1 cellular context compared by ENCODE assay signal in the genomic region with DNA sequence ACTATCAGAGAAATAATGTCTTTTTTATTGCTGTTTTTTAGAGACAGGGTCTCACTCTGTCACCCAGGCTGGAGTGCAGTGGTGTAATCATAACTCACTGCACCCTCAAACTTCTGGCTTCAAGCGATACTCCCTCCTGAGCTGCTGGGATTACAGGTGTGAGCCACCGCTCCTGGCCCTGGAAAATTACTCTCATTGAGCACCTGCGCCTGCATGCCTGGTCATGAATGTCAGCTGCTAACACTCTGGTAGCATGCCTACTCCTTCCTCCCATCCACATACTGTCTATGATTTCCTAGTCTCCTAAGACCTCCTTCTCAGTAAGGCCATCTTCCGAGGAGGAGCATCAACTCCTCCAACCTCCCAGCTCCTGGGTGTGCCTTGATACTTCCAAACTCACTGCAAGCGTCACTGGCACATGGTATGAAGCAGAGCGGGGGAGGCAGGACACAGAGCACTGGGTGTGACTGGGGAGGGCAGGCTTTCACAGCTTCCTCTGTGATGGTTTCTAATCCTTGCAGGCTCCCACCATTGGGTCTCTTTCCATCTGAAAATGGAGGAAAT.
TF ChIP-seq lines count a peak whose summit lies in the region.

No MANE protein-coding gene starts in this region.

TF ChIP-seq in HCT116, 20 proteins besides CTCF, POLR2A, EP300 and RAD21 (continued from another document):
- TF ChIP-seq, protein P1, sequence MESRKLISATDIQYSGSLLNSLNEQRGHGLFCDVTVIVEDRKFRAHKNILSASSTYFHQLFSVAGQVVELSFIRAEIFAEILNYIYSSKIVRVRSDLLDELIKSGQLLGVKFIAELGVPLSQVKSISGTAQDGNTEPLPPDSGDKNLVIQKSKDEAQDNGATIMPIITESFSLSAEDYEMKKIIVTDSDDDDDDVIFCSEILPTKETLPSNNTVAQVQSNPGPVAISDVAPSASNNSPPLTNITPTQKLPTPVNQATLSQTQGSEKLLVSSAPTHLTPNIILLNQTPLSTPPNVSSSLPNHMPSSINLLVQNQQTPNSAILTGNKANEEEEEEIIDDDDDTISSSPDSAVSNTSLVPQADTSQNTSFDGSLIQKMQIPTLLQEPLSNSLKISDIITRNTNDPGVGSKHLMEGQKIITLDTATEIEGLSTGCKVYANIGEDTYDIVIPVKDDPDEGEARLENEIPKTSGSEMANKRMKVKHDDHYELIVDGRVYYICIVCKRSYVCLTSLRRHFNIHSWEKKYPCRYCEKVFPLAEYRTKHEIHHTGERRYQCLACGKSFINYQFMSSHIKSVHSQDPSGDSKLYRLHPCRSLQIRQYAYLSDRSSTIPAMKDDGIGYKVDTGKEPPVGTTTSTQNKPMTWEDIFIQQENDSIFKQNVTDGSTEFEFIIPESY (IDR thresholded peaks at IDR 0.05; ENCODE audit: extremely low read depth, insufficient replicate concordance, low read length), result no peak
- TF ChIP-seq ZNF274 (IDR thresholded peaks at IDR 0.05; ENCODE audit: low read depth, low read length) (no peak), EZH2phosphoT487 (IDR thresholded peaks at IDR 0.05; ENCODE audit: borderline replicate concordance) (no peak), CEBPB (IDR thresholded peaks at IDR 0.05; ENCODE audit: low read depth) (no peak), POLR2AphosphoS5 (IDR thresholded peaks at IDR 0.05; ENCODE audit: low read depth, low read length) (no peak), EGR1 (IDR thresholded peaks at IDR 0.05; ENCODE audit: low read depth) (no peak), JUND (IDR thresholded peaks at IDR 0.05) (no peak), TCF7L2 (IDR thresholded peaks at IDR 0.05; ENCODE audit: borderline replicate concordance, extremely low read depth, insufficient read depth, insufficient read length) (no peak), SIN3A (IDR thresholded peaks at IDR 0.05; ENCODE audit: low read depth) (no peak), ZFX (IDR thresholded peaks at IDR 0.05) (no peak), SP1 (IDR thresholded peaks at IDR 0.05; ENCODE audit: low read depth) (no peak), SRF (IDR thresholded peaks at IDR 0.05; ENCODE audit: low read depth) (no peak)
- TF ChIP-seq, protein P2, sequence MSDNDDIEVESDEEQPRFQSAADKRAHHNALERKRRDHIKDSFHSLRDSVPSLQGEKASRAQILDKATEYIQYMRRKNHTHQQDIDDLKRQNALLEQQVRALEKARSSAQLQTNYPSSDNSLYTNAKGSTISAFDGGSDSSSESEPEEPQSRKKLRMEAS (IDR thresholded peaks at IDR 0.05), result no peak
- TF ChIP-seq, protein P3, sequence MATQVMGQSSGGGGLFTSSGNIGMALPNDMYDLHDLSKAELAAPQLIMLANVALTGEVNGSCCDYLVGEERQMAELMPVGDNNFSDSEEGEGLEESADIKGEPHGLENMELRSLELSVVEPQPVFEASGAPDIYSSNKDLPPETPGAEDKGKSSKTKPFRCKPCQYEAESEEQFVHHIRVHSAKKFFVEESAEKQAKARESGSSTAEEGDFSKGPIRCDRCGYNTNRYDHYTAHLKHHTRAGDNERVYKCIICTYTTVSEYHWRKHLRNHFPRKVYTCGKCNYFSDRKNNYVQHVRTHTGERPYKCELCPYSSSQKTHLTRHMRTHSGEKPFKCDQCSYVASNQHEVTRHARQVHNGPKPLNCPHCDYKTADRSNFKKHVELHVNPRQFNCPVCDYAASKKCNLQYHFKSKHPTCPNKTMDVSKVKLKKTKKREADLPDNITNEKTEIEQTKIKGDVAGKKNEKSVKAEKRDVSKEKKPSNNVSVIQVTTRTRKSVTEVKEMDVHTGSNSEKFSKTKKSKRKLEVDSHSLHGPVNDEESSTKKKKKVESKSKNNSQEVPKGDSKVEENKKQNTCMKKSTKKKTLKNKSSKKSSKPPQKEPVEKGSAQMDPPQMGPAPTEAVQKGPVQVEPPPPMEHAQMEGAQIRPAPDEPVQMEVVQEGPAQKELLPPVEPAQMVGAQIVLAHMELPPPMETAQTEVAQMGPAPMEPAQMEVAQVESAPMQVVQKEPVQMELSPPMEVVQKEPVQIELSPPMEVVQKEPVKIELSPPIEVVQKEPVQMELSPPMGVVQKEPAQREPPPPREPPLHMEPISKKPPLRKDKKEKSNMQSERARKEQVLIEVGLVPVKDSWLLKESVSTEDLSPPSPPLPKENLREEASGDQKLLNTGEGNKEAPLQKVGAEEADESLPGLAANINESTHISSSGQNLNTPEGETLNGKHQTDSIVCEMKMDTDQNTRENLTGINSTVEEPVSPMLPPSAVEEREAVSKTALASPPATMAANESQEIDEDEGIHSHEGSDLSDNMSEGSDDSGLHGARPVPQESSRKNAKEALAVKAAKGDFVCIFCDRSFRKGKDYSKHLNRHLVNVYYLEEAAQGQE (IDR thresholded peaks at IDR 0.05; ENCODE audit: low read depth), result no peak
